Comparison of ENCODE assay signal across 1 cellular context in the genomic region with DNA sequence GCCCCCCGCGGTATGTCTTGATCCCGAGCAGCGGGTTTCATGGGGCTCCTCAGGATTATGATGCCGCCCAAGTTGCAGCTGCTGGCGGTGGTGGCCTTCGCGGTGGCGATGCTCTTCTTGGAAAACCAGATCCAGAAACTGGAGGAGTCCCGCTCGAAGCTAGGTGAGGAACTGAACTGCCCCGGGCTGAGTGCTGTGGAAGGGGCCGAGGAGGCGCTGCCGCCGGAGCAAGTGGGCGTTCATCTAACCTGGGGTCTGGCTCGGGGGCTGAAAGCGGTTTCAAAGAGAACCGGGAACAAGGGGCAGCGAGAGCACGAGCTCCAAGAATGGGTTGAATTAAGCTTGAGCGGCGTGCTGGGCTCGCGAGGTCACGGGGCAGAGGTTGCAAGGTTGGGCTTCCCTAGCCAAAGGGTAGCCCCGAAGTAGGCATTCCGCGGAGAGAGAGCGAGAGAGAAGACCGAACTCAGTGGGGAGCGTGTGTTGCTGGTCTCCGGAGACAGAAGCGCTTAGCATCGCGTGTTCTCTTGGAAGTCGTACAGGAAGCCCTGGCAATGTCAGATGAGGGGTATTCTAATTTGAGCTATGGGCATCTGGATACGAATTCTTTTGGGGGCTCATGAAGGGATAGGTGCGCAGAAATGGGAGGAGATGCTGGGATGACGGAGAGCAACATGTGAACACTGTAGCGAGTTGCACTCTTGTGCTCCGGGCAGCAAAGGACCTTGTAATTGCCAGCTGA.
TF ChIP-seq lines count a peak whose summit lies in the region.

No MANE protein-coding gene starts in this region.

TF ChIP-seq in SK-N-SH treated with all-trans-retinoic acid at 6 μM for 48 hours, 23 proteins besides CTCF, POLR2A, EP300 and RAD21 (continued from another document):
- TF ChIP-seq CSDC2 (CRISPR knock-in tag; IDR thresholded peaks at IDR 0.05) (no peak), SNAI2 (CRISPR knock-in tag; IDR thresholded peaks at IDR 0.05) (no peak), PPARA (CRISPR knock-in tag; IDR thresholded peaks at IDR 0.05; ENCODE audit: borderline replicate concordance) (no peak), ISL1 (CRISPR knock-in tag; IDR thresholded peaks at IDR 0.05) (no peak), OSR1 (CRISPR knock-in tag; IDR thresholded peaks at IDR 0.05) (no peak), ZNF8 (CRISPR knock-in tag; IDR thresholded peaks at IDR 0.05) (no peak), POU6F1 (CRISPR knock-in tag; IDR thresholded peaks at IDR 0.05; ENCODE audit: borderline replicate concordance, low read depth) (no peak)
